Comparison of ENCODE assay signal across 20 cellular contexts in the genomic region with DNA sequence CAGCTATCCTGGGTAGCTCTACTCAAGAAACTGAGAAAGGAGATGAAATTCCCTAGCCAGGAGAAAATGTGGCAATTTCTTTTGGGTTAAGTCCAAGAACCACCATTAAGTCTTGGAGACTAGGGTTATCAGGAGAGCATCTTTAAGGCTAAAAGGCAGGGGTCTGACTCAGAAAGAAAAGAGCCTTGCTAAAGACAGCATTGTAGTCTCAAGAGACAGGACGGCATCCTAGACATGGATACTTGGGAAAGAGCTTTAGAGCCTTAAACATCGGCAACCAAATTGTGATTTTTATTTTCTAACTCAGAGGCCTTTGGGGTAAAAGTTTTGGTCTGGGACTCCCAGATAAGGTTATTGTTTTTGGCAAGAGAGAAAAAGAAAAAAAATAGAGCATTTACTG.
A peak's percentile ranks its signal among the peaks of the same experiment; 100 is the strongest.
DNase-seq lines count a peak whose midpoint lies in the region; ATAC-seq and TF ChIP-seq lines count a peak whose summit lies in the region.
"Had no signal": no experiment of that assay in that cellular context is flagged by ENCODE, and none has a peak within 500 bp of the region (broad histone marks: within the 10 kb centered on the region; RNA-seq: fewer than 3 reads in every experiment).

No MANE protein-coding gene starts in this region.

- H3K36me3 ChIP-seq in right atrium auricular region (no peaks in the 10 kb centered on the region), psoas muscle (ENCODE audit: insufficient read depth in 1 of 2, low read depth in 1 of 2) (no peaks in the 10 kb centered on the region)
- H3K36me3 ChIP-seq: brain microvascular endothelial cell, spleen had no signal

- TF ChIP-seq CTCF in right atrium auricular region (IDR thresholded peaks at IDR 0.05) (no peak), fibroblast of mammary gland (conservative IDR thresholded peaks at IDR 0.05; ENCODE audit: control insufficient read depth, insufficient read depth, low read depth, low read length) (no peak), psoas muscle (IDR thresholded peaks at IDR 0.05) (no peak)

- no peak for DNase-seq in Right ventricle myocardium superior
- DNase-seq in right atrium auricular region (ENCODE audit: low spot score): no peak
- DNase-seq in fibroblast of mammary gland (ENCODE audit: low read depth): peak; percentile 57
- no peak for DNase-seq in psoas muscle
- no peak for DNase-seq in stimulated activated CD4-positive, alpha-beta T cell treated with anti-CD3 and anti-CD28 coated beads, Interleukin-4, amount 100 ng/mL, for 4 hours
- no peak for DNase-seq in stimulated activated CD8-positive, alpha-beta memory T cell treated with anti-CD3 and anti-CD28 coated beads, Interleukin-4, amount 100 ng/mL, for 48 hours
- DNase-seq: activated CD4-positive, alpha-beta T cell treated with anti-CD3 and anti-CD28 coated beads for 1 hour; activated T-cell treated with anti-CD3 and anti-CD28 coated beads, Interleukin-2, amount 50 U/mL, for 72 hours; brain microvascular endothelial cell; Calu3; kidney glomerular epithelial cell; NCI-H69; spleen; stimulated activated CD4-positive, alpha-beta T cell treated with anti-CD3 and anti-CD28 coated beads, Interleukin-4, amount 100 ng/mL, for 24 hours; SW 1271 had no signal

- H3K27ac ChIP-seq in right atrium auricular region (peak overlapping the region in 1 of 2 donors; percentile 50), psoas muscle (peak overlapping the region; percentile 30)
- H3K27ac ChIP-seq: A549, brain microvascular endothelial cell, spleen had no signal

- intact Hi-C loops in Right ventricle myocardium superior (cut with DNase I): no loop called here
- intact Hi-C loops in psoas muscle (cut with DNase I): no loop called here

- no peaks in the 10 kb centered on the region for H3K27me3 ChIP-seq in right atrium auricular region
- peaks cover 0 to 2% (median 0%) of the 10 kb centered on the region in 3 donors for H3K27me3 ChIP-seq in psoas muscle (ENCODE audit: insufficient read depth in 3 of 3, low read length in 2 of 3)
- H3K27me3 ChIP-seq: brain microvascular endothelial cell, spleen had no signal

- no peaks in the 10 kb centered on the region for H3K4me1 ChIP-seq in right atrium auricular region
- H3K4me1 ChIP-seq in psoas muscle: no peaks in the 10 kb centered on the region
- H3K4me1 ChIP-seq: A549, spleen had no signal

- ATAC-seq in Right ventricle myocardium superior (ENCODE audit: poor library complexity) (peak; percentile 49), psoas muscle (no peak), GM18870 (IDR thresholded peaks at IDR 0.05; ENCODE audit: unreplicated experiment) (no peak), HG03565 (IDR thresholded peaks at IDR 0.05; ENCODE audit: unreplicated experiment) (no peak)
- ATAC-seq: A549; activated naive CD4-positive, alpha-beta T cell treated with anti-CD3 and anti-CD28 coated beads, Interleukin-2, amount 50 U/mL, for 72 hours; activated T-cell treated with anti-CD3 and anti-CD28 coated beads, Interleukin-2, amount 50 U/mL, for 72 hours; HepG2 had no signal

- WGBS in psoas muscle, 3 donors: 59 to 77% (median 63%) methylated on average over 2 of the region's 2 CpGs

- H3K9me3 ChIP-seq in right atrium auricular region: no peaks in the 10 kb centered on the region
- no peaks in the 10 kb centered on the region for H3K9me3 ChIP-seq in psoas muscle
- H3K9me3 ChIP-seq: A549, spleen had no signal

- no peak overlapping the region for H3K4me3 ChIP-seq in right atrium auricular region
- no peak overlapping the region for H3K4me3 ChIP-seq in fibroblast of mammary gland (ENCODE audit: control insufficient read depth, low read depth, low read length)
- no peak overlapping the region for H3K4me3 ChIP-seq in psoas muscle
- H3K4me3 ChIP-seq: A549, spleen had no signal
